ENCODE assay signal across 8 cellular contexts in genomic region chr7:96075510-96076349, GRCh38.
DNase-seq lines count a peak whose midpoint lies in the region; ATAC-seq, FAIRE-seq and TF ChIP-seq lines count a peak whose summit lies in the region.

No MANE protein-coding gene starts in this region.

- no peaks in the 10 kb centered on the region for H3K9me3 Mint-ChIP-seq in activated CD8-positive, alpha-beta T cell treated with anti-CD3 and anti-CD28 coated beads for 36 hours

- CTCF ChIA-PET in BJ (lab: Yijun Ruan, JAX), result interaction anchor here (0.9 to 4.2 kb wide), 10 partner anchors 10 to 952 kb away, joined by 3 to 27 read pairs (median 4); no protein-coding TSS in a partner anchor
- CTCF ChIA-PET in activated CD8-positive, alpha-beta T cell treated with anti-CD3 and anti-CD28 coated beads for 36 hours (lab: Charles Lee), result interaction anchor here (0.7 to 4.1 kb wide), 7 partner anchors 10 to 955 kb away, joined by 3 to 29 read pairs (median 4); no protein-coding TSS in a partner anchor

- intact Hi-C loops in activated CD8-positive, alpha-beta T cell treated with anti-CD3 and anti-CD28 coated beads for 36 hours (cut with micrococcal nuclease), result loop anchor here (2.0 kb wide), 1 partner anchor 951 kb away; no protein-coding TSS in a partner anchor

- H3K4me3 ChIP-seq in BJ (ENCODE audit: low read depth, low read length), result peak overlapping the region; percentile 39
- H3K4me3 ChIP-seq in effector memory CD4-positive, alpha-beta T cell (ENCODE audit: insufficient read depth, low read depth, low read length, poor library complexity, severe bottlenecking), result peak overlapping the region; percentile 50

- TF ChIP-seq CTCF in BJ (IDR thresholded peaks at IDR 0.05; ENCODE audit: insufficient read depth, low read depth, low read length), result peak; percentile 92
- peak; percentile 69 for TF ChIP-seq CTCF in activated CD8-positive, alpha-beta T cell treated with anti-CD3 and anti-CD28 coated beads for 36 hours (IDR thresholded peaks at IDR 0.05)

- H3K27me3 ChIP-seq in BJ (ENCODE audit: control insufficient read depth, insufficient read depth, low read length), result peaks cover 4% of the 10 kb centered on the region
- peaks cover 13% of the 10 kb centered on the region for H3K27me3 ChIP-seq in effector memory CD4-positive, alpha-beta T cell (replicated peaks; ENCODE audit: control insufficient read depth, insufficient read depth, low read length, poor library complexity, severe bottlenecking)

- peaks cover 34% of the 10 kb centered on the region for H3K27me3 Mint-ChIP-seq in activated CD8-positive, alpha-beta T cell treated with anti-CD3 and anti-CD28 coated beads for 36 hours

- H3K4me1 Mint-ChIP-seq in activated CD8-positive, alpha-beta T cell treated with anti-CD3 and anti-CD28 coated beads for 36 hours (ENCODE audit: low read depth), result peaks cover 10% of the 10 kb centered on the region

- no peaks in the 10 kb centered on the region for H3K9me3 ChIP-seq in effector memory CD4-positive, alpha-beta T cell (ENCODE audit: control insufficient read depth, low read length)

- no peaks in the 10 kb centered on the region for H3K36me3 ChIP-seq in BJ (ENCODE audit: control insufficient read depth, insufficient read depth, low read length)
- no peaks in the 10 kb centered on the region for H3K36me3 ChIP-seq in effector memory CD4-positive, alpha-beta T cell (ENCODE audit: control insufficient read depth, insufficient read depth, low read length)

- H3K27ac Mint-ChIP-seq in activated CD8-positive, alpha-beta T cell treated with anti-CD3 and anti-CD28 coated beads for 36 hours, result no peak overlapping the region

- H3K27ac ChIP-seq in effector memory CD4-positive, alpha-beta T cell (ENCODE audit: insufficient read depth, low read length, poor library complexity, severe bottlenecking), result no peak overlapping the region

- H3K4me1 ChIP-seq in effector memory CD4-positive, alpha-beta T cell (ENCODE audit: control insufficient read depth, insufficient read depth, low read length, poor library complexity, severe bottlenecking), result peaks cover 7% of the 10 kb centered on the region

- DNase-seq in BJ (ENCODE audit: low read depth) (no peak), GM19239 (ENCODE audit: insufficient read length, low spot score) (peak; percentile 41), NCI-H524 treated with DMSO at 0.1 percent for 48 hours (lab: John Stamatoyannopoulos, UW) (peak; percentile 49), medulla oblongata (ENCODE audit: extremely low spot score) (peak; percentile 88)
- peak; percentile 61 for DNase-seq in activated CD8-positive, alpha-beta T cell treated with anti-CD3 and anti-CD28 coated beads for 36 hours
- peak; percentile 2 to 19 (median 17) for DNase-seq in effector memory CD4-positive, alpha-beta T cell
- DNase-seq in stimulated activated CD4-positive, alpha-beta T cell treated with anti-CD3 and anti-CD28 coated beads, TNF-alpha, amount 100 ng/mL, for 48 hours (ENCODE audit: low read depth in 3 of 3), result peak in 2 of 3 donors; percentile 20 to 31

- FAIRE-seq in GM19239 (lab: Jason Lieb, UNC), result peak; percentile 70

- no peaks in the 10 kb centered on the region for H3K36me3 Mint-ChIP-seq in activated CD8-positive, alpha-beta T cell treated with anti-CD3 and anti-CD28 coated beads for 36 hours (ENCODE audit: low read depth)

- peak overlapping the region; percentile 68 for H3K4me3 Mint-ChIP-seq in activated CD8-positive, alpha-beta T cell treated with anti-CD3 and anti-CD28 coated beads for 36 hours

- ATAC-seq in HG03442 (IDR thresholded peaks at IDR 0.05; ENCODE audit: unreplicated experiment), result peak; percentile 91
- peak; percentile 87 for ATAC-seq in activated CD8-positive, alpha-beta T cell treated with anti-CD3 and anti-CD28 coated beads for 36 hours

- POLR2A ChIA-PET in BJ (lab: Charles Lee), result no interaction called here
- POLR2A ChIA-PET in activated CD8-positive, alpha-beta T cell treated with anti-CD3 and anti-CD28 coated beads for 36 hours (lab: Charles Lee), result interaction anchor here (0.9 kb wide), 1 partner anchor 68 kb away, joined by 3 read pairs; no protein-coding TSS in a partner anchor
